Comparison of ENCODE assay signal across 14 cellular contexts in genomic region chr5:59746261-59746765, GRCh38.
DNase-seq lines count a peak whose midpoint lies in the region; ATAC-seq and TF ChIP-seq lines count a peak whose summit lies in the region.
"Had no signal": no experiment of that assay in that cellular context is flagged by ENCODE, and none has a peak within 500 bp of the region (broad histone marks: within the 10 kb centered on the region; RNA-seq: fewer than 3 reads in every experiment).

No MANE protein-coding gene starts in this region.

- ATAC-seq in SK-N-SH treated with all-trans-retinoic acid at 6 μM for 48 hours (peak; percentile 77), foreskin keratinocyte (peak; percentile 71)
- ATAC-seq: activated T-cell treated with anti-CD3 and anti-CD28 coated beads, Interleukin-2, amount 50 U/mL, for 4 hours had no signal

- peaks cover 34% of the 10 kb centered on the region for H3K4me1 Mint-ChIP-seq in Calu3 (ENCODE audit: low read depth, unreplicated experiment)
- H3K4me1 Mint-ChIP-seq in CD4-positive, alpha-beta memory T cell = no peaks in the 10 kb centered on the region

- H3K27me3 Mint-ChIP-seq in Calu3 (ENCODE audit: unreplicated experiment) = no peaks in the 10 kb centered on the region
- no peaks in the 10 kb centered on the region for H3K27me3 Mint-ChIP-seq in CD4-positive, alpha-beta memory T cell

- H3K27ac ChIP-seq in foreskin keratinocyte = peak overlapping the region; percentile 91
- H3K27ac ChIP-seq in urinary bladder (ENCODE audit: low read depth) = peak overlapping the region; percentile 72
- H3K27ac ChIP-seq in CD4-positive, alpha-beta memory T cell (ENCODE audit: low read depth, low read length) = no peak overlapping the region
- H3K27ac ChIP-seq: HL-60 had no signal

- H3K27me3 ChIP-seq in foreskin keratinocyte = no peaks in the 10 kb centered on the region
- no peaks in the 10 kb centered on the region for H3K27me3 ChIP-seq in CD4-positive, alpha-beta memory T cell (ENCODE audit: insufficient read depth, low read length)

- intact Hi-C loops in Calu3 (cut with micrococcal nuclease; ENCODE audit: unreplicated experiment) = no loop called here
- intact Hi-C loops in CD4-positive, alpha-beta memory T cell (cut with micrococcal nuclease) = no loop called here

- CTCF ChIA-PET in Calu3 (lab: Charles Lee) = no interaction called here
- CTCF ChIA-PET in CD4-positive, alpha-beta memory T cell (lab: Charles Lee; ENCODE audit: partially characterized antibody) = no interaction called here

- WGBS in urinary bladder = 38% methylated on average over 7 of the region's 7 CpGs

- no peak overlapping the region for H3K27ac Mint-ChIP-seq in Calu3 (ENCODE audit: unreplicated experiment)
- H3K27ac Mint-ChIP-seq in CD4-positive, alpha-beta memory T cell = no peak overlapping the region

- no peak overlapping the region for H3K4me3 ChIP-seq in urinary bladder (ENCODE audit: low read depth, low read length)
- no peak overlapping the region for H3K4me3 ChIP-seq in CD4-positive, alpha-beta memory T cell (ENCODE audit: low read length in 2 of 2)

- no peak for TF ChIP-seq POLR2A in erythroblast (IDR thresholded peaks at IDR 0.05; ENCODE audit: low read length)

- POLR2A ChIA-PET in CD4-positive, alpha-beta memory T cell (lab: Charles Lee; ENCODE audit: partially characterized antibody) = no interaction called here

- DNase-seq in DMS53 (lab: John Stamatoyannopoulos, UW) (peak; percentile 3), DMS53 treated with DMSO at 0.1 percent for 48 hours (lab: John Stamatoyannopoulos, UW; ENCODE audit: unreplicated experiment) (no peak), foreskin keratinocyte (peak; percentile 85 to 90), erythroblast (lab: John Stamatoyannopoulos, UW) (no peak), Calu3 (no peak)
- no peak for DNase-seq in CD4-positive, alpha-beta memory T cell
- DNase-seq: 8988T; activated T-cell treated with anti-CD3 and anti-CD28 coated beads, Interleukin-2, amount 50 U/mL, for 4 hours; cortex of kidney; NCI-H1436; stimulated activated naive CD4-positive, alpha-beta T cell treated with Interleukin-2 at 50 U/mL for 16 hours had no signal

- no peaks in the 10 kb centered on the region for H3K9me3 Mint-ChIP-seq in Calu3 (ENCODE audit: low read depth, unreplicated experiment)
- H3K9me3 Mint-ChIP-seq in CD4-positive, alpha-beta memory T cell = no peaks in the 10 kb centered on the region
- H3K9me3 Mint-ChIP-seq: activated T-cell treated with anti-CD3 and anti-CD28 coated beads, Interleukin-2, amount 50 U/mL, for 4 hours had no signal

- H3K9me3 ChIP-seq in CD4-positive, alpha-beta memory T cell (ENCODE audit: control insufficient read depth in 1 of 2, low read length in 2 of 2) = no peaks in the 10 kb centered on the region

- peaks cover 22% of the 10 kb centered on the region for H3K4me1 ChIP-seq in foreskin keratinocyte
- no peaks in the 10 kb centered on the region for H3K4me1 ChIP-seq in urinary bladder (ENCODE audit: insufficient read depth)
- H3K4me1 ChIP-seq in CD4-positive, alpha-beta memory T cell (ENCODE audit: insufficient read depth, low read length) = no peaks in the 10 kb centered on the region

- no peak overlapping the region for H3K4me3 Mint-ChIP-seq in Calu3 (ENCODE audit: low read depth, unreplicated experiment)
- no peak overlapping the region for H3K4me3 Mint-ChIP-seq in CD4-positive, alpha-beta memory T cell
- H3K4me3 Mint-ChIP-seq: activated T-cell treated with anti-CD3 and anti-CD28 coated beads, Interleukin-2, amount 50 U/mL, for 4 hours had no signal

- TF ChIP-seq CTCF in foreskin keratinocyte (conservative IDR thresholded peaks at IDR 0.05) (peak; percentile 36), Calu3 (IDR thresholded peaks at IDR 0.05; ENCODE audit: unreplicated experiment) (no peak)

- H3K36me3 ChIP-seq in urinary bladder (ENCODE audit: insufficient read depth) = no peaks in the 10 kb centered on the region
- H3K36me3 ChIP-seq in CD4-positive, alpha-beta memory T cell (ENCODE audit: insufficient read depth, low read length) = no peaks in the 10 kb centered on the region

- H3K36me3 Mint-ChIP-seq in Calu3 (ENCODE audit: insufficient read depth, unreplicated experiment) = no peaks in the 10 kb centered on the region
- no peaks in the 10 kb centered on the region for H3K36me3 Mint-ChIP-seq in CD4-positive, alpha-beta memory T cell

- no TSS peak for BruUV-seq in Calu3 (replicated peaks; lab: Mats Ljungman, UMichigan)

TF ChIP-seq in SK-N-SH treated with all-trans-retinoic acid at 6 μM for 48 hours, 23 proteins besides CTCF, POLR2A, EP300 and RAD21:
- peak; percentile 48 for TF ChIP-seq ISL1 (CRISPR knock-in tag; IDR thresholded peaks at IDR 0.05)
- no peak for TF ChIP-seq PATZ1 (CRISPR knock-in tag; IDR thresholded peaks at IDR 0.05; ENCODE audit: borderline replicate concordance)
- TF ChIP-seq ZFP3 (CRISPR knock-in tag; IDR thresholded peaks at IDR 0.05) = 0 out of 2 replicates have a peak, but pooled peaks have one; percentile 55

Comparison
In these comparisons a context has a peak if more than half of its experiments do, and no peak if none do; other contexts are left out.
1. DNase-seq: peak in DMS53 (single experiment) and foreskin keratinocyte (2 of 2); none in DMS53 treated with DMSO at 0.1 percent for 48 hours (single experiment), erythroblast (0 of 2), Calu3 (single experiment) and CD4-positive, alpha-beta memory T cell (0 of 5).